In the genomic region with DNA sequence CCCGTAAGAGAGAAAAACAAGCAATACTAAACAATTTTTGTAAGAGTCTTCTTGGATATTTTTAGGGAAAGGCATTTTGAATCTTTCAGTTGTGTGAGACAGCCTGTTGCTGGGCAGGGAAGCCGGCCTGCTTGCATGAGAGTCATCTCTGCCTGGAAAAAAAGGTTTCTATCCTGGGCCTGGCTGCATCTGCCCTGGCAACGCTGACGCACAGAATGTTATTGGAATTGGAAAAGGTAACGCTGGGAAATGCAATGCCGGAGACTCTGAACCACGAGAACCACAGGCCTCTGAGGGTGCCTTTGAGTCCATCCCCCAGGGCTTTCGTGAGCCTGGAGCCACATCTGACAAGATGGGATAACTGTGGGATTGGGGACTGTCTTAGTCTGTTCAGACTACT, we compare ENCODE assay signal across 27 cellular contexts. TPM values are rescaled to one million over a fixed set of nuclear protein-coding genes. Genes with fewer than 3 reads are reported as not detected.
DNase-seq lines count a peak whose midpoint lies in the region; ATAC-seq and TF ChIP-seq lines count a peak whose summit lies in the region.
"Had no signal": no experiment of that assay in that cellular context is flagged by ENCODE, and none has a peak within 500 bp of the region (broad histone marks: within the 10 kb centered on the region; RNA-seq: fewer than 3 reads in every experiment).

No MANE protein-coding gene starts in this region.

- no peaks in the 10 kb centered on the region for H4K20me1 ChIP-seq in SK-N-SH (ENCODE audit: insufficient read depth)
- H4K20me1 ChIP-seq in smooth muscle cell (ENCODE audit: low read depth): no peaks in the 10 kb centered on the region

- H3K9me2 ChIP-seq in SK-N-SH: no peaks in the 10 kb centered on the region

- peak overlapping the region in 1 of 2 experiments; percentile 61; a peak in 1 of 4 replicates for H3K27ac ChIP-seq in SK-N-SH (ENCODE audit: low read depth in 2 of 2, low read length in 1 of 2)
- H3K27ac ChIP-seq in lower lobe of right lung: peak overlapping the region; percentile 28
- H3K27ac ChIP-seq in smooth muscle cell (ENCODE audit: low read depth): peak overlapping the region; percentile 78
- H3K27ac ChIP-seq in upper lobe of right lung: no peak overlapping the region
- H3K27ac ChIP-seq: 22Rv1, neural progenitor cell, testis, vagina had no signal

- 66% methylated on average over 8 of the region's 8 CpGs for WGBS in SK-N-SH (ENCODE audit: low lambda C conversion rate)
- WGBS in smooth muscle cell (ENCODE audit: low lambda C conversion rate): 61% methylated on average over 8 of the region's 8 CpGs

- TF ChIP-seq CTCF in SK-N-SH (IDR thresholded peaks at IDR 0.05): no peak
- TF ChIP-seq CTCF in astrocyte of the spinal cord (IDR thresholded peaks at IDR 0.05; ENCODE audit: low read depth, low read length): no peak
- no peak for TF ChIP-seq CTCF in lower lobe of right lung (IDR thresholded peaks at IDR 0.05)
- no peak for TF ChIP-seq CTCF in smooth muscle cell (IDR thresholded peaks at IDR 0.05; ENCODE audit: borderline replicate concordance, insufficient read depth, poor library complexity, severe bottlenecking)
- no peak for TF ChIP-seq CTCF in upper lobe of right lung (IDR thresholded peaks at IDR 0.05)

- H3K36me3 ChIP-seq in SK-N-SH (replicated peaks in 1 of 2; ENCODE audit: control insufficient read depth in 1 of 2, insufficient read depth in 2 of 2, low read length in 1 of 2) (no peaks in the 10 kb centered on the region), lower lobe of right lung (no peaks in the 10 kb centered on the region), smooth muscle cell (ENCODE audit: low read depth) (no peaks in the 10 kb centered on the region), upper lobe of right lung (no peaks in the 10 kb centered on the region)
- H3K36me3 ChIP-seq: neural progenitor cell, vagina had no signal

- H3F3A ChIP-seq in SK-N-SH (replicated peaks; ENCODE audit: insufficient read depth) (no peaks in the 10 kb centered on the region), smooth muscle cell (ENCODE audit: low read depth) (peaks cover 10% of the 10 kb centered on the region)

- POLR2A ChIA-PET in SK-N-SH (lab: Yijun Ruan, JAX): no interaction called here

- ATAC-seq in SK-N-SH treated with all-trans-retinoic acid at 6 μM for 48 hours (peak; percentile 24; the same call in 1 of the 3 replicates), lower lobe of right lung (no peak), upper lobe of right lung (no peak)
- ATAC-seq: right cardiac atrium, T-helper 17 cell had no signal

- H3K4me1 ChIP-seq in SK-N-SH (ENCODE audit: control insufficient read depth in 1 of 2, insufficient read depth in 2 of 2, low read depth in 1 of 2, low read length in 1 of 2): peaks cover 4 to 10% of the 10 kb centered on the region in 2 experiments; a peak in 1 of 4 replicates
- no peaks in the 10 kb centered on the region for H3K4me1 ChIP-seq in lower lobe of right lung
- H3K4me1 ChIP-seq in smooth muscle cell (ENCODE audit: low read depth): no peaks in the 10 kb centered on the region
- H3K4me1 ChIP-seq in upper lobe of right lung: no peaks in the 10 kb centered on the region
- H3K4me1 ChIP-seq: neural progenitor cell, testis, vagina had no signal

- DNase-seq in SK-N-SH (no peak), astrocyte of the spinal cord (ENCODE audit: low read depth, low spot score) (peak; percentile 61), lower lobe of right lung (no peak), smooth muscle cell (lab: John Stamatoyannopoulos, UW; ENCODE audit: unreplicated experiment) (no peak), SHP77 treated with DMSO at 0.1 percent for 48 hours (lab: John Stamatoyannopoulos, UW) (no peak), upper lobe of right lung (no peak), H4 (ENCODE audit: low spot score) (no peak)
- DNase-seq: activated effector memory CD4-positive, alpha-beta T cell treated with Interleukin-2 at 50 U/mL for 16 hours; aorta; Calu3; cerebellar nuclear complex; GOT3; MM.1S; NCI-H1417 treated with DMSO at 0.1 percent for 48 hours; NCI-H2081 treated with DMSO at 0.1 percent for 48 hours; NCI-H345; NCI-H774; right cardiac atrium; stimulated activated naive CD4-positive, alpha-beta T cell; T-helper 17 cell; testis had no signal

- no peak overlapping the region for H3K4me2 ChIP-seq in SK-N-SH
- H3K4me2 ChIP-seq in smooth muscle cell: peak overlapping the region; percentile 14
- H3K4me2 ChIP-seq: neural progenitor cell had no signal

- no peak for TF ChIP-seq EP300 in SK-N-SH (IDR thresholded peaks at IDR 0.05; ENCODE audit: borderline replicate concordance in 1 of 2, low read depth in 1 of 2, low read length in 1 of 2)

- intact Hi-C loops in lower lobe of right lung (cut with DNase I): no loop called here
- intact Hi-C loops in upper lobe of right lung (cut with DNase I): no loop called here

- in situ Hi-C loops in astrocyte of the spinal cord (cut with HindIII; ENCODE audit: low sequenced_read_pairs): no loop called here

- no peak overlapping the region for H3K4me3 ChIP-seq in SK-N-SH (ENCODE audit: low read depth in 2 of 2, low read length in 1 of 2)
- no peak overlapping the region for H3K4me3 ChIP-seq in astrocyte of the spinal cord (ENCODE audit: low read depth, low read length)
- no peak overlapping the region for H3K4me3 ChIP-seq in lower lobe of right lung
- H3K4me3 ChIP-seq in smooth muscle cell: no peak overlapping the region
- H3K4me3 ChIP-seq in upper lobe of right lung: no peak overlapping the region
- H3K4me3 ChIP-seq: dorsolateral prefrontal cortex, neural progenitor cell, testis, vagina had no signal

- H3K27me3 ChIP-seq in SK-N-SH (ENCODE audit: insufficient read depth) (no peaks in the 10 kb centered on the region), lower lobe of right lung (ENCODE audit: low read depth) (no peaks in the 10 kb centered on the region), smooth muscle cell (ENCODE audit: low read depth) (peaks cover 3% of the 10 kb centered on the region), upper lobe of right lung (peaks cover 4% of the 10 kb centered on the region)
- H3K27me3 ChIP-seq: dorsolateral prefrontal cortex, neural progenitor cell, testis, vagina had no signal

- no peak for TF ChIP-seq RAD21 in SK-N-SH (IDR thresholded peaks at IDR 0.05; ENCODE audit: low read length)

- H3K9me3 ChIP-seq in SK-N-SH (no peaks in the 10 kb centered on the region), lower lobe of right lung (no peaks in the 10 kb centered on the region), smooth muscle cell (replicated peaks; ENCODE audit: low read depth) (no peaks in the 10 kb centered on the region), upper lobe of right lung (no peaks in the 10 kb centered on the region)
- H3K9me3 ChIP-seq: testis, vagina had no signal

- CTCF ChIA-PET in SK-N-SH (lab: Yijun Ruan, JAX): interaction anchor here (1.3 kb wide), 1 partner anchor 12 kb away, joined by 3 read pairs; no protein-coding TSS in a partner anchor

- H2AFZ ChIP-seq in SK-N-SH (ENCODE audit: low read depth) (no peak overlapping the region), smooth muscle cell (ENCODE audit: low read depth) (no peak overlapping the region)
- H2AFZ ChIP-seq: neural progenitor cell had no signal

- no peak overlapping the region for H3K9ac ChIP-seq in SK-N-SH
- peak overlapping the region; percentile 43 for H3K9ac ChIP-seq in smooth muscle cell (ENCODE audit: low read depth)
- H3K9ac ChIP-seq: neural progenitor cell had no signal

- H3K79me2 ChIP-seq in SK-N-SH (ENCODE audit: insufficient read depth) (no peaks in the 10 kb centered on the region), smooth muscle cell (ENCODE audit: low read depth) (no peaks in the 10 kb centered on the region)

TF ChIP-seq in SK-N-SH treated with all-trans-retinoic acid at 6 μM for 48 hours, 23 proteins besides CTCF, POLR2A, EP300 and RAD21 (continues in another document):
- TF ChIP-seq PPARA (CRISPR knock-in tag; IDR thresholded peaks at IDR 0.05; ENCODE audit: borderline replicate concordance) (no peak), ZNF70 (CRISPR knock-in tag; IDR thresholded peaks at IDR 0.05) (no peak), ARNTL (CRISPR knock-in tag; IDR thresholded peaks at IDR 0.05; ENCODE audit: borderline replicate concordance, low read depth) (no peak)

TF ChIP-seq in SK-N-SH, 30 proteins besides CTCF, POLR2A, EP300 and RAD21:
- TF ChIP-seq NRF1 (IDR thresholded peaks at IDR 0.05; ENCODE audit: low read depth, low read length) (no peak), TEAD4 (IDR thresholded peaks at IDR 0.05; ENCODE audit: borderline replicate concordance, insufficient read depth) (no peak), FOXJ3 (CRISPR knock-in tag; IDR thresholded peaks at IDR 0.05) (no peak), ELF1 (IDR thresholded peaks at IDR 0.05) (no peak)

RNA-seq across cellular contexts. Expression of a gene that starts 17.9 kb away (rescaled TPM):
- polyA plus RNA-seq in SK-N-SH (2012; rRNA removed): 40.1 and 58.5 TPM in 2 replicates
- polyA plus RNA-seq in SK-N-SH (2012; cell fraction: cytosol; rRNA removed): 36.6 and 46.2 TPM in 2 replicates
- polyA plus RNA-seq in SK-N-SH (2012; cell fraction: nucleus; rRNA removed): 96.4 and 147 TPM in 2 replicates
- total RNA-seq in lower lobe of right lung: 10.1 TPM
- 10.8 and 20.7 TPM in 2 replicates for total RNA-seq in smooth muscle cell
- polyA plus RNA-seq in smooth muscle cell: 20.2 and 24.3 TPM in 2 replicates
- 11.4 TPM for total RNA-seq in upper lobe of right lung
- 2.8 and 4.7 TPM in 2 replicates for total RNA-seq in H4 (2014; rRNA removed; shearing (Covaris generic))
- polyA plus RNA-seq: CD14-positive monocyte had no signal
